ENCODE assay signal across 8 cellular contexts in the genomic region with DNA sequence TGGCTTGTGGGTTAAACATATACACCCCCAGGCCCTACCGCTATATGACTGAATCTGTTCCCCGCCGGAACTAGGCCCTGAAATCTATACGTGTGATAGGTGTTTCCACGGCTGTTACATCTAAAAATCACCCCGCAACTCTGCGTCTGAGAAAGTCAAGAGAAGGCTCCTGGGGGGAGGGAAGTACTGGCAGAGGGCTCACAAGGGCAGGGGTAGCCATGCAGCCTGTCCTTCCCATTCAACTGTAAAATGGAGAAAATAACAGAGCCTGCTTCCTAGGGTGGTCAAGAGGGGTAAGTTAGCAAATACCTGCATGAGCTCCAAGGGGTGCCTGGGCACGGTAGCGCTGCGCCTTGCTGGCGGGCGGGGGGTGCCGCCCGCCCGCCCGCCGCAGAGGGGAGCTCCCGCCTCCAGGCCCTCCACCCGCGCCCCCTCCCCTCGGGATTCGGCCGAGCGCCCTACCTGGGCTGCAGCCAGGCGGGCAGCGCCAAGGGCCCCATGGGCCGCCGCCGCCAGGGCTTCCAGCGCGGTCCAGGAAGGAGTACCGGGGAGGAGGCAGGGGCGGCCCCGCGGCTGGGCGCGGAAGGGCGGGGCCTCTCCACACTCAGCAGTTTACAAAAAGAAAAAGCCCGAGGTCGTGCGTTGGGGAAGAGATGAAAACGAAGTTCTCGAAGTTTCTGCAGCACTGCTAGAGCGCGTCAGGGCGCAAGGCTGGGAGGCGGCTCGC. TPM values are rescaled to one million over a fixed set of nuclear protein-coding genes. Genes with fewer than 3 reads are reported as not detected.
DNase-seq lines count a peak whose midpoint lies in the region; ATAC-seq and TF ChIP-seq lines count a peak whose summit lies in the region.

A gene with protein sequence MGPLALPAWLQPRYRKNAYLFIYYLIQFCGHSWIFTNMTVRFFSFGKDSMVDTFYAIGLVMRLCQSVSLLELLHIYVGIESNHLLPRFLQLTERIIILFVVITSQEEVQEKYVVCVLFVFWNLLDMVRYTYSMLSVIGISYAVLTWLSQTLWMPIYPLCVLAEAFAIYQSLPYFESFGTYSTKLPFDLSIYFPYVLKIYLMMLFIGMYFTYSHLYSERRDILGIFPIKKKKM (minus strand): TSS at position 550 of the 727 bp plus-strand sequence. CDS start 50 bp downstream, at position 500.

- no peaks in the 10 kb centered on the region for H3K27me3 Mint-ChIP-seq in activated B cell treated with CpG ODN at 0.5 μM for 24 hours
- no peaks in the 10 kb centered on the region for H3K27me3 Mint-ChIP-seq in central memory CD8-positive, alpha-beta T cell

- peak within 1 kb of the TSS; percentile 70 for H3K27ac Mint-ChIP-seq in activated B cell treated with CpG ODN at 0.5 μM for 24 hours
- H3K27ac Mint-ChIP-seq in central memory CD8-positive, alpha-beta T cell (ENCODE audit: low read depth), result peak within 1 kb of the TSS; percentile 12

- POLR2A ChIA-PET in activated B cell treated with CpG ODN at 0.5 μM for 24 hours (lab: Charles Lee), result interaction anchor here (1.4 to 1.6 kb wide), 2 partner anchors 9 to 13 kb away, joined by 5 read pairs; no protein-coding TSS in a partner anchor

- intact Hi-C loops in activated B cell treated with CpG ODN at 0.5 μM for 24 hours (cut with micrococcal nuclease), result loop anchor here (1.0 to 10.0 kb wide), 4 partner anchors 66 to 774 kb away; partner anchors contain the start of genes FOCAD, MLLT3 and MTAP

- peak within 1 kb of the TSS; percentile 81 for H3K4me3 Mint-ChIP-seq in activated B cell treated with CpG ODN at 0.5 μM for 24 hours
- H3K4me3 Mint-ChIP-seq in central memory CD8-positive, alpha-beta T cell, result no peak within 1 kb of the TSS

- peak in 10 of 14 donors; percentile 7 to 71 (median 38) for DNase-seq in C1 segment of cervical spinal cord (lab: John Stamatoyannopoulos, UW)
- DNase-seq in GM19238 (ENCODE audit: insufficient read length, low spot score), result peak; percentile 58
- peak; percentile 59 for DNase-seq in activated B cell treated with CpG ODN at 0.5 μM for 24 hours
- peak; percentile 44 to 51 for DNase-seq in central memory CD8-positive, alpha-beta T cell (ENCODE audit: low spot score in 2 of 2)
- peak; percentile 56 for DNase-seq in kidney tubule cell (ENCODE audit: low spot score)
- peak; percentile 32 to 44 for DNase-seq in stimulated activated CD4-positive, alpha-beta T cell treated with anti-CD3 and anti-CD28 coated beads, Interleukin-2, amount 100 ng/mL, for 48 hours
- no peak for DNase-seq in HuH-7.5 (ENCODE audit: low spot score)

- TF ChIP-seq CTCF in activated B cell treated with CpG ODN at 0.5 μM for 24 hours (IDR thresholded peaks at IDR 0.05), result no peak

- CTCF ChIA-PET in activated B cell treated with CpG ODN at 0.5 μM for 24 hours (lab: Charles Lee), result no interaction called here

- H3K4me1 Mint-ChIP-seq in activated B cell treated with CpG ODN at 0.5 μM for 24 hours, result peaks cover 17% of the 10 kb centered on the region
- H3K4me1 Mint-ChIP-seq in central memory CD8-positive, alpha-beta T cell, result peaks cover 33% of the 10 kb centered on the region

- peaks cover 7% of the 10 kb centered on the region for H3K36me3 Mint-ChIP-seq in activated B cell treated with CpG ODN at 0.5 μM for 24 hours (ENCODE audit: low read depth)
- peaks cover 11% of the 10 kb centered on the region for H3K36me3 Mint-ChIP-seq in central memory CD8-positive, alpha-beta T cell (ENCODE audit: insufficient read depth)

- no peaks in the 10 kb centered on the region for H3K9me3 Mint-ChIP-seq in activated B cell treated with CpG ODN at 0.5 μM for 24 hours
- no peaks in the 10 kb centered on the region for H3K9me3 Mint-ChIP-seq in central memory CD8-positive, alpha-beta T cell

- ATAC-seq in HG03378 (IDR thresholded peaks at IDR 0.05; ENCODE audit: unreplicated experiment) (peak; percentile 41), activated B cell treated with CpG ODN at 0.5 μM for 24 hours (ENCODE audit: low read depth) (peak; percentile 78)
- ATAC-seq in central memory CD8-positive, alpha-beta T cell (replicated peaks; ENCODE audit: extremely low read depth, poor library complexity, severe bottlenecking), result peak; percentile 83

RNA-seq across cellular contexts. Expression of the gene that starts here (rescaled TPM):
- 3.3 and 4.1 TPM in 2 replicates for total RNA-seq in activated B cell treated with CpG ODN at 0.5 μM for 24 hours
